Comparison of ENCODE assay signal across 11 cellular contexts in genomic region chr6:144131248-144131709, GRCh38. TPM values are rescaled to one million over a fixed set of nuclear protein-coding genes. Genes with fewer than 3 reads are reported as not detected.
DNase-seq lines count a peak whose midpoint lies in the region; ATAC-seq and TF ChIP-seq lines count a peak whose summit lies in the region.
"Had no signal": no experiment of that assay in that cellular context is flagged by ENCODE, and none has a peak within 500 bp of the region (broad histone marks: within the 10 kb centered on the region; RNA-seq: fewer than 3 reads in every experiment).

No MANE protein-coding gene starts in this region.

- H3K27me3 ChIP-seq in CD4-positive, alpha-beta T cell (ENCODE audit: control insufficient read depth, insufficient read depth, low read length) = no peaks in the 10 kb centered on the region
- H3K27me3 ChIP-seq in colonic mucosa = no peaks in the 10 kb centered on the region
- H3K27me3 ChIP-seq: left lung had no signal

- intact Hi-C loops in CD4-positive, alpha-beta T cell (cut with DNase I, micrococcal nuclease) = no loop called here
- intact Hi-C loops in colonic mucosa (cut with DNase I) = no loop called here

- no peaks in the 10 kb centered on the region for H3K36me3 Mint-ChIP-seq in CD4-positive, alpha-beta T cell (ENCODE audit: low read depth)

- no peak overlapping the region for H3K4me3 Mint-ChIP-seq in CD4-positive, alpha-beta T cell

- no peaks in the 10 kb centered on the region for H3K9me3 Mint-ChIP-seq in CD4-positive, alpha-beta T cell

- H3K9me3 ChIP-seq in CD4-positive, alpha-beta T cell (ENCODE audit: control insufficient read depth, low read length) = no peaks in the 10 kb centered on the region
- H3K9me3 ChIP-seq in colonic mucosa = no peaks in the 10 kb centered on the region
- H3K9me3 ChIP-seq: left lung had no signal

- H3K9ac ChIP-seq in colonic mucosa (ENCODE audit: low read depth in 2 of 2, low read length in 2 of 2) = no peak overlapping the region

- TF ChIP-seq CTCF in CD4-positive, alpha-beta T cell (IDR thresholded peaks at IDR 0.05) = peak; percentile 3
- no peak for TF ChIP-seq CTCF in colonic mucosa (IDR thresholded peaks at IDR 0.05)

- H3K4me1 ChIP-seq in colonic mucosa = no peaks in the 10 kb centered on the region
- H3K4me1 ChIP-seq: left lung had no signal

- H3K36me3 ChIP-seq in colonic mucosa = no peaks in the 10 kb centered on the region
- H3K36me3 ChIP-seq: left lung had no signal

- H3K27ac Mint-ChIP-seq in CD4-positive, alpha-beta T cell = no peak overlapping the region

- no peak overlapping the region for H3K4me3 ChIP-seq in colonic mucosa
- H3K4me3 ChIP-seq: left lung had no signal

- POLR2A ChIA-PET in CD4-positive, alpha-beta T cell (lab: Charles Lee) = no interaction called here

- H3K27me3 Mint-ChIP-seq in CD4-positive, alpha-beta T cell = no peaks in the 10 kb centered on the region

- H3K27ac ChIP-seq in CD4-positive, alpha-beta T cell (ENCODE audit: low read depth, low read length) = no peak overlapping the region
- no peak overlapping the region for H3K27ac ChIP-seq in colonic mucosa
- H3K27ac ChIP-seq: left lung had no signal

- DNase-seq in CD4-positive, alpha-beta T cell = no peak
- DNase-seq in HCEC 1CT = peak; percentile 96
- peak; percentile 14 for DNase-seq in RPMI7951 (ENCODE audit: low read depth)
- peak; percentile 49 for DNase-seq in fibroblast of the conjunctiva (ENCODE audit: low read depth)
- no peak for DNase-seq in stimulated activated naive CD4-positive, alpha-beta T cell treated with Interleukin-2 at 50 U/mL for 16 hours (lab: John Stamatoyannopoulos, UW)
- DNase-seq in colonic mucosa = no peak
- DNase-seq: DMS53, left lung, Right ventricle myocardium superior had no signal

- ATAC-seq in CD4-positive, alpha-beta T cell (ENCODE audit: poor library complexity) = no peak
- ATAC-seq in HG03025 (IDR thresholded peaks at IDR 0.05; ENCODE audit: low FRiP score, unreplicated experiment) (no peak), HG03460 (IDR thresholded peaks at IDR 0.05; ENCODE audit: unreplicated experiment) (no peak)
- ATAC-seq: left lung had no signal

- CTCF ChIA-PET in CD4-positive, alpha-beta T cell (lab: Charles Lee) = no interaction called here

- H3K4me1 Mint-ChIP-seq in CD4-positive, alpha-beta T cell (ENCODE audit: low read depth) = peaks cover 6% of the 10 kb centered on the region

RNA-seq across cellular contexts. Expression of gene STX11, which starts 19.0 kb away (rescaled TPM):
- 10 to 100 TPM; 16.1 to 16.8 TPM for total RNA-seq in CD4-positive, alpha-beta T cell
- total RNA-seq in RPMI7951 (2014; rRNA removed; shearing (Covaris generic)) = 0.96 and 2.0 TPM in 2 replicates
- 1 to 10 TPM in 1 of 2 donors, under 1 TPM in 1; 0.59 to 3.8 TPM for total RNA-seq in colonic mucosa

RNA-seq across cellular contexts. Expression of gene SF3B5, which starts 35.9 kb away (rescaled TPM):
- 100 to 1,000 TPM; 113 to 124 TPM for total RNA-seq in CD4-positive, alpha-beta T cell
- 264 and 311 TPM in 2 replicates for total RNA-seq in RPMI7951 (2014; rRNA removed; shearing (Covaris generic))
- total RNA-seq in colonic mucosa = 100 to 1,000 TPM; 149 to 285 TPM

Comparison
In these comparisons a context has a peak if more than half of its experiments do, and no peak if none do; other contexts are left out.
1. DNase-seq: peak in HCEC 1CT (single experiment), RPMI7951 (single experiment) and fibroblast of the conjunctiva (single experiment); none in CD4-positive, alpha-beta T cell (0 of 10), stimulated activated naive CD4-positive, alpha-beta T cell treated with Interleukin-2 at 50 U/mL for 16 hours (single experiment) and colonic mucosa (single experiment).